17 cellular contexts compared by ENCODE assay signal in the genomic region with DNA sequence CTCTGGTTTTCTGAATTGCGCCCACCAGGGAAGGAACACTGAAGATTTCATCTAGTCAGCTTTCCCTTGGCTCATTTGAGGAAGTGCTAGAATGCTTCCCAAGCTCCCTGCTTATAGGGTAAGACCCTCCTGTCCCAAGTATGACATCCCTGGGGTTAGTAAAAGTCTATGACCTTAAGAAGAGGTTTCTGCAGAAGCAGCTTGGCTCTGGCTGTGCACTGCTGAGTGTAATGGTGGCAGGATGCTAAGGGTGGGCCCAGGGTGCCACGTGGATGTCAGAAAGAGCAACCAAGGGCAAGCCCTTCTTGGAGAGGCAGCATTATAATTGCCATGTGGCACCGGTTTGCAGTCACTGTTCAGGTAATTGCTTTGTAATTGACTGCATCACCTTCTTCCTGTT.
DNase-seq lines count a peak whose midpoint lies in the region; TF ChIP-seq lines count a peak whose summit lies in the region.
"Had no signal": no experiment of that assay in that cellular context is flagged by ENCODE, and none has a peak within 500 bp of the region (broad histone marks: within the 10 kb centered on the region; RNA-seq: fewer than 3 reads in every experiment).

No MANE protein-coding gene starts in this region.

- H3K27ac ChIP-seq in substantia nigra (ENCODE audit: low read depth, low read length, poor library complexity, severe bottlenecking) (no peak overlapping the region), WERI-Rb-1 (no peak overlapping the region)
- H3K27ac ChIP-seq: BLaER1, SK-N-MC had no signal

- H3K4me1 Mint-ChIP-seq in type B pancreatic cell (ENCODE audit: unreplicated experiment) (no peaks in the 10 kb centered on the region), chondrocyte (ENCODE audit: low read depth) (peaks cover 18% of the 10 kb centered on the region)
- H3K4me1 Mint-ChIP-seq: CD4-positive, CD25-positive, alpha-beta regulatory T cell had no signal

- H3K27me3 ChIP-seq in WERI-Rb-1 (ENCODE audit: insufficient read depth, low read depth, severe bottlenecking) = no peaks in the 10 kb centered on the region
- H3K27me3 ChIP-seq: BLaER1 had no signal

- H3K27me3 Mint-ChIP-seq in type B pancreatic cell = peaks cover 10% of the 10 kb centered on the region
- H3K27me3 Mint-ChIP-seq in chondrocyte (ENCODE audit: low read depth) = no peaks in the 10 kb centered on the region

- TF ChIP-seq CTCF in type B pancreatic cell (conservative IDR thresholded peaks at IDR 0.05) = no peak
- TF ChIP-seq CTCF in WERI-Rb-1 (IDR thresholded peaks at IDR 0.05; ENCODE audit: low read depth, low read length) = no peak
- no peak for TF ChIP-seq CTCF in chondrocyte (IDR thresholded peaks at IDR 0.05)

- no peaks in the 10 kb centered on the region for H3K36me3 ChIP-seq in WERI-Rb-1
- H3K36me3 ChIP-seq: BLaER1 had no signal

- H3K4me3 Mint-ChIP-seq in type B pancreatic cell (no peak overlapping the region), chondrocyte (ENCODE audit: unreplicated experiment) (no peak overlapping the region)
- H3K4me3 Mint-ChIP-seq: CD4-positive, CD25-positive, alpha-beta regulatory T cell had no signal

- no peaks in the 10 kb centered on the region for H3K36me3 Mint-ChIP-seq in type B pancreatic cell
- peaks cover 3% of the 10 kb centered on the region for H3K36me3 Mint-ChIP-seq in chondrocyte (ENCODE audit: low read depth)

- H3K27ac Mint-ChIP-seq in type B pancreatic cell (no peak overlapping the region), chondrocyte (ENCODE audit: unreplicated experiment) (no peak overlapping the region)
- H3K27ac Mint-ChIP-seq: CD4-positive, CD25-positive, alpha-beta regulatory T cell had no signal

- H3K9me3 Mint-ChIP-seq in type B pancreatic cell = peaks cover 11% of the 10 kb centered on the region
- H3K9me3 Mint-ChIP-seq in chondrocyte (ENCODE audit: low read depth) = peaks cover 14% of the 10 kb centered on the region

- peaks cover 7% of the 10 kb centered on the region for H3K9me3 ChIP-seq in WERI-Rb-1 (ENCODE audit: severe bottlenecking)

- H3K4me3 ChIP-seq in WERI-Rb-1 (ENCODE audit: low read depth, low read length) = no peak overlapping the region
- H3K4me3 ChIP-seq: BLaER1, SK-N-MC had no signal

- peak; percentile 54 for DNase-seq in NCI-H510A treated with DMSO at 0.1 percent for 48 hours (lab: John Stamatoyannopoulos, UW)
- no peak for DNase-seq in NCI-H510A (lab: John Stamatoyannopoulos, UW)
- DNase-seq in NCI-H69 (lab: John Stamatoyannopoulos, UW) = peak; percentile 55
- peak; percentile 18 for DNase-seq in ecto neural progenitor cell (ENCODE audit: low spot score)
- peak; percentile 34 for DNase-seq in type B pancreatic cell (ENCODE audit: extremely low spot score, unreplicated experiment)
- DNase-seq in substantia nigra (lab: John Stamatoyannopoulos, UW) = no peak
- DNase-seq in WERI-Rb-1 = no peak
- DNase-seq in chondrocyte (ENCODE audit: low spot score) = no peak
- DNase-seq: CD4-positive, CD25-positive, alpha-beta regulatory T cell; Kasumi-1; NCI-H1694 treated with DMSO at 0.1 percent for 48 hours; NCI-H2171; NCI-H226; NCI-H524 treated with DMSO at 0.1 percent for 48 hours; SIG-M5 had no signal

Comparison
In these comparisons a context has a peak if more than half of its experiments do, and no peak if none do; other contexts are left out.
1. DNase-seq: peak in NCI-H510A treated with DMSO at 0.1 percent for 48 hours (single experiment), NCI-H69 (single experiment), ecto neural progenitor cell (single experiment) and type B pancreatic cell (single experiment); none in NCI-H510A (single experiment), substantia nigra (0 of 49), WERI-Rb-1 (single experiment) and chondrocyte (single experiment).